ENCODE assay signal across 13 cellular contexts in the genomic region with DNA sequence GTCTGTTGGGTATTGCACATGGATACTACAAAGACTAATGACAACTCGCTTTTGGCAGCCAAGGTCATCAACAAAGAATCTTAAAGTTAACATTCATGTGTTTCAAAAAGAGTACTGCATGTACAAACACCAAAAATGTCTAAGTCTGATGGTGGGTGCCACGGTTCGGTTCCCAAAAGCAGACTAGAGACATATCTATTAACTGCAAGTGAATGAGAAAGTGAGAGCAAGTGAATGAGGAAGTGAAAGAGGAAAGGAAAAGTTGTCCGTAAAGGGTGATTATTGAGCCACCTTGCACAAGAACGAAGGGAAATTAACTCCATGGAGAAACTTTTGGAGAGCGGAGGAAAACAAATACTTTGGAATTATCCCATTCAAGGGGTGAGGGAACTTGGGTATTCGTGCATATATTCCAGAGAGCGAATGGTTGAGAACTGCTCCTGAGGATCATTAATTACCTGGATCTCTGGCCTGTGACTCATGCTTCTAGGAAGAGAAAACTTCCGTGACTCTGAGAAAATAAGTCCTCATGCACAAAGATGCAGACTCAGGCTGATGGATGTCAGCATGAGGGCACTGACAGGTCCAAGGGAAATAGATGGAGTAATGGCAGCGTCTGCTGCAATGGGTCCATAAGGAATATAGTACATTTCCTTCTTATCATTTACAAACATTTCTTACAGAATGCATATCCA.
DNase-seq lines count a peak whose midpoint lies in the region; ATAC-seq and TF ChIP-seq lines count a peak whose summit lies in the region.
"Had no signal": no experiment of that assay in that cellular context is flagged by ENCODE, and none has a peak within 500 bp of the region (broad histone marks: within the 10 kb centered on the region; RNA-seq: fewer than 3 reads in every experiment).

No MANE protein-coding gene starts in this region.

- H3K4me1 ChIP-seq in gastroesophageal sphincter, result peaks cover 0 to 21% (median 0%) of the 10 kb centered on the region in 3 donors

- H3K36me3 ChIP-seq in gastroesophageal sphincter, result no peaks in the 10 kb centered on the region

- in situ Hi-C loops in Caki2 (cut with HindIII; ENCODE audit: low pct_unique_long_range_greater_than_20kb, low sequenced_read_pairs), result no loop called here

- TF ChIP-seq CTCF in gastroesophageal sphincter (IDR thresholded peaks at IDR 0.05), result no peak

- no peak overlapping the region for H3K4me3 ChIP-seq in gastroesophageal sphincter
- H3K4me3 ChIP-seq: smooth muscle cell had no signal

- 79 to 86% methylated on average over 7 to 10 of the region's 10 CpGs for WGBS in gastroesophageal sphincter (ENCODE audit: low coverage in 1 of 2), 2 donors

- ATAC-seq in GM21528 (IDR thresholded peaks at IDR 0.05; ENCODE audit: low FRiP score, unreplicated experiment), result peak; percentile 79
- ATAC-seq in HG03571 (IDR thresholded peaks at IDR 0.05; ENCODE audit: unreplicated experiment), result peak; percentile 60
- ATAC-seq in gastroesophageal sphincter, result peak; percentile 16
- ATAC-seq: naive thymus-derived CD8-positive, alpha-beta T cell had no signal

- H3K27ac ChIP-seq in gastroesophageal sphincter, result no peak overlapping the region

- no peak for TF ChIP-seq POLR2A in gastroesophageal sphincter (IDR thresholded peaks at IDR 0.05)

- H3K27me3 ChIP-seq in gastroesophageal sphincter, result no peaks in the 10 kb centered on the region

- DNase-seq in Caki2 (ENCODE audit: low read depth) (peak; percentile 16), NCI-H2227 (lab: John Stamatoyannopoulos, UW; ENCODE audit: unreplicated experiment) (no peak), iPS-NIHi11 (ENCODE audit: low spot score) (no peak), COLO829 (ENCODE audit: low spot score) (no peak), DMS79 (lab: John Stamatoyannopoulos, UW) (no peak)
- DNase-seq: activated naive CD4-positive, alpha-beta T cell treated with anti-CD3 and anti-CD28 coated beads, Interleukin-2, amount 50 U/mL, for 16 hours; hypothalamus; naive thymus-derived CD8-positive, alpha-beta T cell; stimulated activated CD8-positive, alpha-beta memory T cell treated with anti-CD3 and anti-CD28 coated beads, Interleukin-4, amount 100 ng/mL, for 48 hours had no signal

- TF ChIP-seq EP300 in gastroesophageal sphincter (IDR thresholded peaks at IDR 0.05), result no peak

- H3K9me3 ChIP-seq in gastroesophageal sphincter, result peaks cover 0 to 9% (median 0%) of the 10 kb centered on the region in 3 donors

Comparison
In these comparisons a context has a peak if more than half of its experiments do, and no peak if none do; other contexts are left out.
1. ATAC-seq: peak in every context shown above with its lines; median percentile 79 in GM21528; 60 in HG03571; 16 in gastroesophageal sphincter.